Comparison of ENCODE assay signal across 27 cellular contexts in the genomic region with DNA sequence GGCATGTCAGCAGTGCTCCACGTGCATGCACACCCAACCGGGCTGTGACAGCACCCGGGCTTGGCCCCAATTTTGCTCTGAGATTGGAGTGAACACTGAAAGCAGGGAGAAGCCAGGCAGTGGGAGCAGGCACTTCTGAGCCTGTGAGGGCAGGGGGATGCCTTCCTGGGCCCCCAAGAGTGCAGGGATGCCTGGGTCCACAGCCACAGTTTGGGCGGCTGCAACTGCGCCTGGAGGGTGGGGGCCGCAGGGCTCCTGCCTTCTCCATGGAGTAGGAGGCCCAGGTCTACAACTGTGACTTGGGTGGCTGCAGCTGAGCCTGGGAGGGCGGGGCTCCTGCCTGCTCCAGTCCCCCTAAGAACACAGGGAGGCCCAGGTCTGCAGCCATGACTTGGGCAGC.
"Had no signal": no experiment of that assay in that cellular context is flagged by ENCODE, and none has a peak within 500 bp of the region (broad histone marks: within the 10 kb centered on the region; RNA-seq: fewer than 3 reads in every experiment).

No MANE protein-coding gene starts in this region.

- H3K36me3 ChIP-seq: left lung, lower lobe of right lung, neutrophil, ovary, right atrium auricular region, right lobe of liver, suprapubic skin, thoracic aorta, tibial artery, uterus had no signal

- H3K36me3 Mint-ChIP-seq: naive thymus-derived CD8-positive, alpha-beta T cell had no signal

- H3K4me3 Mint-ChIP-seq: naive thymus-derived CD8-positive, alpha-beta T cell; nephron; neural crest cell; stimulated activated naive CD8-positive, alpha-beta T cell treated with anti-CD3 and anti-CD28 coated beads, Interleukin-15, Interleukin-2, amounts not matched to agents 100 ng/mL and 50 ng/mL, for 24 hours had no signal

- DNase-seq: hippocampal formation; left colon; left lung; lower lobe of right lung; mammary epithelial cell; mesenchymal stem cell; naive thymus-derived CD8-positive, alpha-beta T cell; occipital lobe; ovary; right lobe of liver; stimulated activated CD4-positive, alpha-beta T cell treated with anti-CD3 and anti-CD28 coated beads, Interleukin-12 subunit alpha, Interleukin-12 subunit beta, amount 100 ng/mL, for 4 hours; stimulated activated CD4-positive, alpha-beta T cell treated with anti-CD3 and anti-CD28 coated beads, Interleukin-15, amount 100 ng/mL, for 24 hours; stimulated activated CD4-positive, alpha-beta T cell treated with anti-CD3 and anti-CD28 coated beads, Interleukin-2, amount 100 ng/mL, for 24 hours; stimulated activated CD4-positive, alpha-beta T cell treated with anti-CD3 and anti-CD28 coated beads, Interleukin-4, amount 100 ng/mL, for 1 hour; stimulated activated naive CD4-positive, alpha-beta T cell; tibial artery; trophoblast cell; uterus had no signal

- H3K9me3 ChIP-seq: left lung, lower lobe of right lung, neutrophil, ovary, right atrium auricular region, right lobe of liver, suprapubic skin, thoracic aorta, tibial artery, uterus had no signal

- H3K27me3 ChIP-seq: ovary, right atrium auricular region, right lobe of liver, uterus had no signal

- H3K4me1 ChIP-seq: uterus had no signal

- ATAC-seq: left colon; left lung; lower lobe of right lung; naive thymus-derived CD8-positive, alpha-beta T cell; right lobe of liver had no signal

- H3K9me3 Mint-ChIP-seq: naive thymus-derived CD8-positive, alpha-beta T cell; nephron; neural crest cell; stimulated activated naive CD8-positive, alpha-beta T cell treated with anti-CD3 and anti-CD28 coated beads, Interleukin-15, Interleukin-2, amounts not matched to agents 100 ng/mL and 50 ng/mL, for 24 hours had no signal

- H3K27ac ChIP-seq: left lung, lower lobe of right lung, neutrophil, ovary, right atrium auricular region, right lobe of liver, skin epidermis, suprapubic skin, thoracic aorta, tibial artery, uterus had no signal

- H3K27ac Mint-ChIP-seq: naive thymus-derived CD8-positive, alpha-beta T cell; nephron; progenitor cell of endocrine pancreas; stimulated activated naive CD8-positive, alpha-beta T cell treated with anti-CD3 and anti-CD28 coated beads, Interleukin-15, Interleukin-2, amounts not matched to agents 100 ng/mL and 50 ng/mL, for 24 hours had no signal

- H3K4me3 ChIP-seq: left lung, lower lobe of right lung, ovary, right atrium auricular region, right lobe of liver, skin epidermis, suprapubic skin, thoracic aorta, tibial artery, uterus had no signal
